In genomic region chr4:39786838-39787237, GRCh38 we compare ENCODE assay signal across 2 cellular contexts.
A peak's percentile ranks its signal among the peaks of the same experiment; 100 is the strongest.
TF ChIP-seq lines count a peak whose summit lies in the region.

No MANE protein-coding gene starts in this region.

TF ChIP-seq in K562, 482 proteins besides CTCF, POLR2A, EP300 and RAD21:
- TF ChIP-seq, protein P1, sequence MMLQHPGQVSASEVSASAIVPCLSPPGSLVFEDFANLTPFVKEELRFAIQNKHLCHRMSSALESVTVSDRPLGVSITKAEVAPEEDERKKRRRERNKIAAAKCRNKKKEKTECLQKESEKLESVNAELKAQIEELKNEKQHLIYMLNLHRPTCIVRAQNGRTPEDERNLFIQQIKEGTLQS (IDR thresholded peaks at IDR 0.05), result peak; percentile 58
- TF ChIP-seq, protein P1 (CRISPR knock-in tag; conservative IDR thresholded peaks at IDR 0.05), result no peak
- TF ChIP-seq CEBPG (CRISPR knock-in tag; IDR thresholded peaks at IDR 0.05), result 0 out of 2 replicates have a peak, but pooled peaks have one; percentile 15
- no peak for TF ChIP-seq CEBPG (tag; conservative IDR thresholded peaks at IDR 0.05 in 1 of 2, IDR thresholded peaks at IDR 0.05 in 1 of 2)
- 0 out of 2 replicates have a peak, but pooled peaks have one; percentile 14 for TF ChIP-seq CEBPB (tag; IDR thresholded peaks at IDR 0.05)
- TF ChIP-seq, protein P2, sequence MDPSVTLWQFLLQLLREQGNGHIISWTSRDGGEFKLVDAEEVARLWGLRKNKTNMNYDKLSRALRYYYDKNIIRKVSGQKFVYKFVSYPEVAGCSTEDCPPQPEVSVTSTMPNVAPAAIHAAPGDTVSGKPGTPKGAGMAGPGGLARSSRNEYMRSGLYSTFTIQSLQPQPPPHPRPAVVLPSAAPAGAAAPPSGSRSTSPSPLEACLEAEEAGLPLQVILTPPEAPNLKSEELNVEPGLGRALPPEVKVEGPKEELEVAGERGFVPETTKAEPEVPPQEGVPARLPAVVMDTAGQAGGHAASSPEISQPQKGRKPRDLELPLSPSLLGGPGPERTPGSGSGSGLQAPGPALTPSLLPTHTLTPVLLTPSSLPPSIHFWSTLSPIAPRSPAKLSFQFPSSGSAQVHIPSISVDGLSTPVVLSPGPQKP (CRISPR knock-in tag; IDR thresholded peaks at IDR 0.05), result no peak

TF ChIP-seq in HepG2, 621 proteins besides CTCF, POLR2A, EP300 and RAD21:
- TF ChIP-seq FOXK1 (CRISPR knock-in tag; IDR thresholded peaks at IDR 0.05; ENCODE audit: borderline replicate concordance, low read depth) (no peak), NR1H2 (CRISPR knock-in tag; IDR thresholded peaks at IDR 0.05; ENCODE audit: borderline replicate concordance, low read depth) (no peak), CEBPG (CRISPR knock-in tag; IDR thresholded peaks at IDR 0.05) (peak; percentile 83), HNF4A (CRISPR knock-in tag; IDR thresholded peaks at IDR 0.05) (peak; percentile 39; the same call in 1 of the 2 replicates), ZNF770 (CRISPR knock-in tag; IDR thresholded peaks at IDR 0.05) (peak; percentile 96), CEBPB (IDR thresholded peaks at IDR 0.05; ENCODE audit: borderline replicate concordance, low read depth, low read length) (peak; percentile 78; the same call in 1 of the 2 replicates)
- TF ChIP-seq, protein P1 (CRISPR knock-in tag; IDR thresholded peaks at IDR 0.05), result 0 out of 2 replicates have a peak, but pooled peaks have one; percentile 41
TF ChIP-seq in HepG2: peak in this region for 5.
